In genomic region chr21:41873426-41873825, GRCh38 we compare ENCODE assay signal across 21 cellular contexts.
"Had no signal": no experiment of that assay in that cellular context is flagged by ENCODE, and none has a peak within 500 bp of the region (broad histone marks: within the 10 kb centered on the region; RNA-seq: fewer than 3 reads in every experiment).

No MANE protein-coding gene starts in this region.

- H3K9me3 ChIP-seq: colonic mucosa, left ventricle myocardium inferior, lower lobe of right lung, psoas muscle, spleen had no signal

- H3K4me3 ChIP-seq: colonic mucosa, hepatocyte, left ventricle myocardium inferior, lower lobe of right lung, psoas muscle, spleen had no signal

- H3K27ac ChIP-seq: colonic mucosa, hepatocyte, left ventricle myocardium inferior, lower lobe of right lung, parathyroid adenoma, psoas muscle, spleen had no signal

- H3K4me1 ChIP-seq: colonic mucosa, parathyroid adenoma had no signal

- H3K27me3 ChIP-seq: colonic mucosa, hepatocyte, spleen had no signal

- H3K36me3 ChIP-seq: colonic mucosa, left ventricle myocardium inferior, lower lobe of right lung had no signal

- ATAC-seq: left cardiac atrium, lower lobe of right lung, psoas muscle, sciatic nerve had no signal

- H3K4me2 ChIP-seq: hepatocyte had no signal

- H3K9ac ChIP-seq: parathyroid adenoma had no signal

- DNase-seq: colonic mucosa; effector CD4-positive, alpha-beta T cell; foreskin melanocyte; kidney; left cardiac atrium; left ventricle myocardium inferior; lower lobe of right lung; mesenchymal stem cell; naive B cell; occipital lobe; psoas muscle; retina; stimulated activated CD4-positive, alpha-beta T cell treated with anti-CD3 and anti-CD28 coated beads, Interleukin-15, amount 100 ng/mL, for 24 hours; stimulated activated CD4-positive, alpha-beta T cell treated with anti-CD3 and anti-CD28 coated beads, Interleukin-1b, Interleukin-23, amount 100 ng/mL, for 48 hours; stimulated activated CD4-positive, alpha-beta T cell treated with anti-CD3 and anti-CD28 coated beads, Interleukin-4, amount 100 ng/mL, for 4 hours; stimulated activated naive CD4-positive, alpha-beta T cell treated with Interleukin-2 at 50 U/mL for 16 hours; trophoblast cell had no signal

- H2AFZ ChIP-seq: hepatocyte, parathyroid adenoma had no signal
